In the genomic region with DNA sequence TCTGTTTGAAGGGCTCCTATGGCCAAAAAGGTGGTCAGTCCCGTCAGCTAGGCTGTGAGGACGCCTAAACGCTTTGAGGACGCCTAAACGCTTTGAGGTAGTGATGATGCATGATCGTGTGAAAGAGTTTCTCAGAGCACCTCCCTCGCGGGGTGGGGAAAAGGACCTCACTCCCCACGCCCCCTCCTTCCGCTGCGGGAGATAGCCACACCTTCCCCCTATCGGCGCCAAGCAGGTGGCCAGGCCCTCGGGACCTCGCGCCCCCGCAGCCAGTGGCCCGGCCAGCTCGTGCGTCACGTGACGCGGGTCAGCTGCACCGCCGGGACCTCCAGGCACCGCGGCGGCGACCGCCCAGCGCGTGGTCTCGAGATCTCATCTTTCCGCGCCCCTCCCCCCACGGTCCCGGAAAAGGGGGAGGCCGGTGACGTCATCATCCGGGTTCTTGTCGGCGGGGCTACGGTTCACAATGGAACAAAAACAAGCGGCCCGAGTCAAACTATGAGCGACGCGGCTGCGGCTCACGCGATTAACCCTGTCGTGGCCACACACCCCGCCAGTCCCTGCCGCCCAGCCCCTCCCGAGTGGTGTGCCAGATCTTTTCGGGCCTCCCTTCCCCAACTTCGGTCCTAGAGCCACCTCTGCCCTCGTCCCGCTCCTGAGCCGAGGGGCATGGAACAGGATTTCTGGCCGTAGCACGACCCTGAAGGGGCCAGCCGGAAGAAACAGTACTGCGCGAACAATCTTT, we compare ENCODE assay signal across 8 cellular contexts.
DNase-seq lines count a peak whose midpoint lies in the region; ATAC-seq and TF ChIP-seq lines count a peak whose summit lies in the region.

No MANE protein-coding gene starts in this region.

- H3K4me1 ChIP-seq in neutrophil (ENCODE audit: control insufficient read depth in 1 of 2, insufficient read depth in 1 of 2, low read depth in 1 of 2, low read length in 1 of 2): peaks cover 34 to 52% of the 10 kb centered on the region in 2 experiments

- peak overlapping the region; percentile 99 for H3K9ac ChIP-seq in SK-N-MC (ENCODE audit: insufficient read length)

- H3K4me3 Mint-ChIP-seq in activated naive CD4-positive, alpha-beta T cell treated with anti-CD3 and anti-CD28 coated beads, Interleukin-2, amount 50 U/mL, for 24 hours: peak overlapping the region; percentile 94

- H3K9me3 ChIP-seq in SK-N-MC (ENCODE audit: low read depth, low read length) (no peaks in the 10 kb centered on the region), neutrophil (no peaks in the 10 kb centered on the region)

- H3K4me3 ChIP-seq in GM08714 (ENCODE audit: low read length) (peak overlapping the region; percentile 71), SK-N-MC (peak overlapping the region; percentile 94), neutrophil (ENCODE audit: low read depth in 1 of 2, low read length in 1 of 2) (peak overlapping the region; percentile 73 to 79)

- peak; percentile 63 for ATAC-seq in HG02588 (IDR thresholded peaks at IDR 0.05; ENCODE audit: unreplicated experiment)

- H3K4me1 Mint-ChIP-seq in activated naive CD4-positive, alpha-beta T cell treated with anti-CD3 and anti-CD28 coated beads, Interleukin-2, amount 50 U/mL, for 24 hours: peaks cover 25% of the 10 kb centered on the region

- DNase-seq in NCI-H1048 (lab: John Stamatoyannopoulos, UW) (peak; percentile 97), SK-N-MC (ENCODE audit: low read depth, low spot score) (peak; percentile 75), germinal center (ENCODE audit: low spot score) (peak; percentile 82), substantia nigra (lab: John Stamatoyannopoulos, UW) (peak; percentile 31 to 100 (median 92))

- H3K9me3 Mint-ChIP-seq in activated naive CD4-positive, alpha-beta T cell treated with anti-CD3 and anti-CD28 coated beads, Interleukin-2, amount 50 U/mL, for 24 hours: no peaks in the 10 kb centered on the region

- peak overlapping the region; percentile 99 for H3K27ac Mint-ChIP-seq in activated naive CD4-positive, alpha-beta T cell treated with anti-CD3 and anti-CD28 coated beads, Interleukin-2, amount 50 U/mL, for 24 hours

- H3K27me3 Mint-ChIP-seq in activated naive CD4-positive, alpha-beta T cell treated with anti-CD3 and anti-CD28 coated beads, Interleukin-2, amount 50 U/mL, for 24 hours: no peaks in the 10 kb centered on the region

- H3K36me3 ChIP-seq in SK-N-MC (ENCODE audit: insufficient read depth, low read length) (no peaks in the 10 kb centered on the region; the same call in 1 of the 2 replicates), neutrophil (no peaks in the 10 kb centered on the region)

- H3K27me3 ChIP-seq in neutrophil: no peaks in the 10 kb centered on the region

- H3K27ac ChIP-seq in SK-N-MC: peak overlapping the region; percentile 98
- H3K27ac ChIP-seq in neutrophil: peak overlapping the region; percentile 100
- H3K27ac ChIP-seq in substantia nigra (ENCODE audit: low read depth, low read length, poor library complexity, severe bottlenecking): peak overlapping the region; percentile 96

- TF ChIP-seq CTCF in neutrophil (IDR thresholded peaks at IDR 0.05): peak; percentile 18

- H3K36me3 Mint-ChIP-seq in activated naive CD4-positive, alpha-beta T cell treated with anti-CD3 and anti-CD28 coated beads, Interleukin-2, amount 50 U/mL, for 24 hours: peaks cover 5% of the 10 kb centered on the region

Comparison
In these comparisons a context has a peak if more than half of its experiments do, and no peak if none do; other contexts are left out.
1. Peak in every context shown above with its lines: DNase-seq, ATAC-seq, H3K4me3 ChIP-seq and H3K27ac ChIP-seq.